20 cellular contexts compared by ENCODE assay signal in the genomic region with DNA sequence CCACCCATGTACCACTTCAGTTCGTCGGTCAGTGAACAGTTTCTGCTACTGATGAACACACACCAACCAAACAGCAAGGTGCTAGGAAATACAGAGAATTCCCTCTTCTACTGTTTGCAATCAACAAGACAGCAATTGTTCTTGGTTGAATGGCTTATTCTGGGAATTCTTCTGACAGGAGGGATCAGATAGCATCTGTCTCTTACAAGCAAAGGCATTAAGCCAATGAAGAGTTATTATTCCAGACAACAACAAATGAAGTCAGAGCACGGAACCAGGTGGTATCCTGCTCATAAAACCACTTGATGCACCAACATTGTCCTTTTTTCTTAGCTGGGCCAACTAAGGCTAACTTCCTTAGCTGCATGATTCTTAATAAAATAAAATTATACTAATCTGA. TPM values are rescaled to one million over a fixed set of nuclear protein-coding genes. Genes with fewer than 3 reads are reported as not detected.
DNase-seq lines count a peak whose midpoint lies in the region; TF ChIP-seq lines count a peak whose summit lies in the region.
"Had no signal": no experiment of that assay in that cellular context is flagged by ENCODE, and none has a peak within 500 bp of the region (broad histone marks: within the 10 kb centered on the region; RNA-seq: fewer than 3 reads in every experiment).

No MANE protein-coding gene starts in this region.

- no peak overlapping the region for H4K5ac ChIP-seq in mesendoderm (ENCODE audit: low read length)

- no peak overlapping the region for H2AK5ac ChIP-seq in mesendoderm (ENCODE audit: low read length)

- no peak overlapping the region for H4K8ac ChIP-seq in mesendoderm (ENCODE audit: low read depth, low read length)

- peak; percentile 49 for DNase-seq in NCI-H2107 treated with DMSO at 0.1 percent for 48 hours (lab: John Stamatoyannopoulos, UW; ENCODE audit: unreplicated experiment)
- DNase-seq in NCI-H2107 (lab: John Stamatoyannopoulos, UW), result no peak
- peak; percentile 16 to 42 for DNase-seq in NCI-H1930 (lab: John Stamatoyannopoulos, UW)
- peak; percentile 73 for DNase-seq in mesendoderm
- no peak for DNase-seq in H7
- DNase-seq in central memory CD4-positive, alpha-beta T cell, result no peak
- no peak for DNase-seq in NCI-H526 (lab: John Stamatoyannopoulos, UW)
- DNase-seq: activated CD4-positive, alpha-beta T cell treated with anti-CD3 and anti-CD28 coated beads for 36 hours; activated gamma-delta T cell treated with Interleukin-2 at 50 U/mL for 16 hours; cerebellar nuclear complex; islet precursor cell; Kasumi-1; NCI-H1092 treated with DMSO at 0.1 percent for 48 hours; NCI-H226; PC-9; T1000; transverse colon had no signal

- peak overlapping the region; percentile 60; the same call in 1 of the 2 replicates for H3K27ac ChIP-seq in VCaP
- no peak overlapping the region for H3K27ac ChIP-seq in mesendoderm (ENCODE audit: low read depth, low read length)
- H3K27ac ChIP-seq: BLaER1 treated with 17β-estradiol and CSF1 and Interleukin-3, amounts not matched to agents 10 nM and 100 nM; neutrophil; PC-9; transverse colon had no signal

- no peak overlapping the region for H2BK15ac ChIP-seq in mesendoderm (replicated peaks; ENCODE audit: low read depth)

- H3K18ac ChIP-seq in mesendoderm (ENCODE audit: low read length), result no peak overlapping the region

- H3K4me3 ChIP-seq in mesendoderm (ENCODE audit: low read length) (no peak overlapping the region), H7 (ENCODE audit: insufficient read depth, low read depth, low read length) (no peak overlapping the region)
- H3K4me3 ChIP-seq: BLaER1 treated with 17β-estradiol and CSF1 and Interleukin-3, amounts not matched to agents 10 nM and 100 nM; PC-9; transverse colon had no signal

- peaks cover 2% of the 10 kb centered on the region for H3K4me1 ChIP-seq in mesendoderm (ENCODE audit: control insufficient read depth, low read depth, low read length)

- H2BK5ac ChIP-seq in mesendoderm (ENCODE audit: low read length), result no peak overlapping the region

- no peak overlapping the region for H3K4ac ChIP-seq in mesendoderm (ENCODE audit: low read depth, low read length)

- TF ChIP-seq CTCF in VCaP (conservative IDR thresholded peaks at IDR 0.05), result no peak

- no peak overlapping the region for H3K4me2 ChIP-seq in mesendoderm (ENCODE audit: low read length)
- H3K4me2 ChIP-seq: BLaER1 treated with 17β-estradiol and CSF1 and Interleukin-3, amounts not matched to agents 10 nM and 100 nM; PC-9 had no signal

- H3K79me2 ChIP-seq in mesendoderm (ENCODE audit: control insufficient read depth, insufficient read depth, low read length), result peaks cover 8% of the 10 kb centered on the region

- no peak overlapping the region for H3K9ac ChIP-seq in mesendoderm (ENCODE audit: low read length)
- H3K9ac ChIP-seq: BLaER1 treated with 17β-estradiol and CSF1 and Interleukin-3, amounts not matched to agents 10 nM and 100 nM had no signal

- no peak overlapping the region for H3K56ac ChIP-seq in mesendoderm (ENCODE audit: low read length)

- H3K36me3 ChIP-seq in mesendoderm (ENCODE audit: control insufficient read depth, insufficient read depth, low read length) (no peaks in the 10 kb centered on the region), H7 (replicated peaks; ENCODE audit: control insufficient read depth, insufficient read depth, low read length) (no peaks in the 10 kb centered on the region)
- H3K36me3 ChIP-seq: BLaER1 treated with 17β-estradiol and CSF1 and Interleukin-3, amounts not matched to agents 10 nM and 100 nM; neutrophil; transverse colon had no signal

- H3K27me3 ChIP-seq in mesendoderm (ENCODE audit: insufficient read depth, low read length, poor library complexity), result no peaks in the 10 kb centered on the region
- H3K27me3 ChIP-seq in H7 (ENCODE audit: control insufficient read depth, insufficient read depth, low read length), result no peaks in the 10 kb centered on the region
- H3K27me3 ChIP-seq: BLaER1 treated with 17β-estradiol and CSF1 and Interleukin-3, amounts not matched to agents 10 nM and 100 nM; neutrophil; transverse colon had no signal

- no CpG with 5 or more reads among the region's 3 CpGs for WGBS in mesendoderm (ENCODE audit: extremely low coverage, insufficient coverage, low lambda C conversion rate)

- peaks cover 12% of the 10 kb centered on the region for H3K79me1 ChIP-seq in mesendoderm (ENCODE audit: low read length)

- H2BK120ac ChIP-seq in mesendoderm (ENCODE audit: low read depth, low read length), result no peak overlapping the region

- no peak overlapping the region for H3K23ac ChIP-seq in mesendoderm (ENCODE audit: low read length)

RNA-seq across cellular contexts. Expression of gene PTPRK, which starts 37.8 kb away (rescaled TPM):
- polyA plus RNA-seq in mesendoderm (2013, experiment 1 of 2), result 29.3 TPM
- polyA plus RNA-seq in mesendoderm (2013, experiment 2 of 2), result 30.0 TPM
- 36.9 and 44.0 TPM in 2 replicates for total RNA-seq in H7 (2014; rRNA removed; shearing (Covaris generic))

Comparison
In these comparisons a context has a peak if more than half of its experiments do, and no peak if none do; other contexts are left out.
1. DNase-seq: peak in NCI-H2107 treated with DMSO at 0.1 percent for 48 hours (single experiment), NCI-H1930 (2 of 2) and mesendoderm (single experiment); none in NCI-H2107 (single experiment), H7 (single experiment), central memory CD4-positive, alpha-beta T cell (single experiment) and NCI-H526 (0 of 2).